ENCODE assay signal across 8 cellular contexts in genomic region chr2:36355157-36355889, GRCh38. TPM values are rescaled to one million over a fixed set of nuclear protein-coding genes. Genes with fewer than 3 reads are reported as not detected.
A peak's percentile ranks its signal among the peaks of the same experiment; 100 is the strongest.
DNase-seq lines count a peak whose midpoint lies in the region; ATAC-seq and TF ChIP-seq lines count a peak whose summit lies in the region.

Gene CRIM1 (plus strand): TSS chr2:36355778. CDS start chr2:36356293, 515 bp downstream.

- peak within 1 kb of the TSS; percentile 33 for H3K4me3 ChIP-seq in BE2C (ENCODE audit: low read depth, low read length)
- peak within 1 kb of the TSS; percentile 92 for H3K4me3 ChIP-seq in SJSA1
- H3K4me3 ChIP-seq in upper lobe of left lung, result peak within 1 kb of the TSS; percentile 71 to 86 (median 82)

- intact Hi-C loops in head of caudate nucleus (cut with DNase I), result loop anchor here (5.0 to 10.0 kb wide), 4 partner anchors 109 to 429 kb away; no protein-coding TSS in a partner anchor

- H3K4me1 Mint-ChIP-seq in activated naive CD8-positive, alpha-beta T cell treated with anti-CD3 and anti-CD28 coated beads, Interleukin-2, amount 50 U/mL, for 24 hours, result peaks cover 43% of the 10 kb centered on the region

- peak in 3 of 4 donors; percentile 51 to 93 (median 92) for TF ChIP-seq POLR2A in upper lobe of left lung (IDR thresholded peaks at IDR 0.05)

- DNase-seq in BE2C (peak; percentile 54), GM19238 (ENCODE audit: insufficient read length, low spot score) (peak; percentile 58), SJSA1 (ENCODE audit: low read depth in 1 of 2, low spot score in 2 of 2) (peak; percentile 82 to 95), head of caudate nucleus (peak; percentile 46 to 93 (median 82)), omental fat pad (ENCODE audit: low spot score) (peak; percentile 49), upper lobe of left lung (peak; percentile 85 to 97)
- peak; percentile 71 for DNase-seq in activated naive CD8-positive, alpha-beta T cell treated with anti-CD3 and anti-CD28 coated beads, Interleukin-2, amount 50 U/mL, for 24 hours

- H3K9me3 ChIP-seq in BE2C (no peaks in the 10 kb centered on the region), SJSA1 (replicated peaks) (no peaks in the 10 kb centered on the region), upper lobe of left lung (no peaks in the 10 kb centered on the region)

- peak within 1 kb of the TSS; percentile 67 for H3K27ac Mint-ChIP-seq in activated naive CD8-positive, alpha-beta T cell treated with anti-CD3 and anti-CD28 coated beads, Interleukin-2, amount 50 U/mL, for 24 hours

- peaks cover 2% of the 10 kb centered on the region for H3K36me3 Mint-ChIP-seq in activated naive CD8-positive, alpha-beta T cell treated with anti-CD3 and anti-CD28 coated beads, Interleukin-2, amount 50 U/mL, for 24 hours (ENCODE audit: low read depth)

- WGBS in upper lobe of left lung, 2 donors, result 1% methylated on average over 12 to 39 of the region's 82 CpGs

- TF ChIP-seq EP300 in upper lobe of left lung (IDR thresholded peaks at IDR 0.05), result no peak

- H3K9me3 Mint-ChIP-seq in activated naive CD8-positive, alpha-beta T cell treated with anti-CD3 and anti-CD28 coated beads, Interleukin-2, amount 50 U/mL, for 24 hours, result no peaks in the 10 kb centered on the region

- TF ChIP-seq CTCF in BE2C (IDR thresholded peaks at IDR 0.05; ENCODE audit: low read depth, low read length), result no peak
- no peak for TF ChIP-seq CTCF in omental fat pad (IDR thresholded peaks at IDR 0.05)
- no peak for TF ChIP-seq CTCF in upper lobe of left lung (IDR thresholded peaks at IDR 0.05)

- H3K27ac ChIP-seq in SJSA1, result peak within 1 kb of the TSS; percentile 79
- peak within 1 kb of the TSS; percentile 84 to 94 (median 88) for H3K27ac ChIP-seq in upper lobe of left lung

- no peaks in the 10 kb centered on the region for H3K36me3 ChIP-seq in BE2C
- peaks cover 50% of the 10 kb centered on the region for H3K36me3 ChIP-seq in SJSA1
- no peaks in the 10 kb centered on the region for H3K36me3 ChIP-seq in upper lobe of left lung

- ATAC-seq in HG03342 (IDR thresholded peaks at IDR 0.05; ENCODE audit: unreplicated experiment) (peak; percentile 37), omental fat pad (ENCODE audit: low FRiP score) (peak; percentile 79), upper lobe of left lung (ENCODE audit: low FRiP score in 2 of 2) (peak; percentile 86 to 88)
- ATAC-seq in activated naive CD8-positive, alpha-beta T cell treated with anti-CD3 and anti-CD28 coated beads, Interleukin-2, amount 50 U/mL, for 24 hours, result peak; percentile 55

- peaks cover 49% of the 10 kb centered on the region for H3K27me3 Mint-ChIP-seq in activated naive CD8-positive, alpha-beta T cell treated with anti-CD3 and anti-CD28 coated beads, Interleukin-2, amount 50 U/mL, for 24 hours

- H3K4me3 Mint-ChIP-seq in activated naive CD8-positive, alpha-beta T cell treated with anti-CD3 and anti-CD28 coated beads, Interleukin-2, amount 50 U/mL, for 24 hours, result peak within 1 kb of the TSS; percentile 95

- peaks cover 60% of the 10 kb centered on the region for H3K27me3 ChIP-seq in BE2C
- H3K27me3 ChIP-seq in SJSA1 (replicated peaks), result no peaks in the 10 kb centered on the region
- peaks cover 0 to 11% (median 0%) of the 10 kb centered on the region in 4 donors for H3K27me3 ChIP-seq in upper lobe of left lung

- no peaks in the 10 kb centered on the region for H3K4me1 ChIP-seq in BE2C
- peaks cover 46% of the 10 kb centered on the region for H3K4me1 ChIP-seq in SJSA1 (replicated peaks)
- H3K4me1 ChIP-seq in upper lobe of left lung, result peaks cover 22 to 55% (median 35%) of the 10 kb centered on the region in 4 donors

RNA-seq across cellular contexts. Expression of gene CRIM1, which starts in this region (rescaled TPM):
- polyA plus RNA-seq in BE2C (2012; ENCODE audit: insufficient read depth, insufficient read length, low read depth), result not detected
- 245 and 249 TPM in 2 replicates for total RNA-seq in SJSA1 (2014; rRNA removed; shearing (Covaris generic))
- 100 to 1,000 TPM; 229 to 252 (median 233) TPM for total RNA-seq in omental fat pad
- 100 to 1,000 TPM in 4 of 6 donors, 10 to 100 TPM in 2; 74.7 to 128 (median 110) TPM for total RNA-seq in upper lobe of left lung

Comparison
In these comparisons a context has a peak if more than half of its experiments do, and no peak if none do; other contexts are left out.
1. Peak in every context shown above with its lines: DNase-seq, ATAC-seq, H3K4me3 ChIP-seq and H3K27ac ChIP-seq.
2. H3K4me3 ChIP-seq: peak in every context shown above with its lines; median percentile 92 in SJSA1; 82 in upper lobe of left lung; 33 in BE2C.
3. ATAC-seq: peak in every context shown above with its lines; median percentile 87 in upper lobe of left lung; 79 in omental fat pad; 55 in activated naive CD8-positive, alpha-beta T cell treated with anti-CD3 and anti-CD28 coated beads, Interleukin-2, amount 50 U/mL, for 24 hours; 37 in HG03342.